ENCODE assay signal across 8 cellular contexts in the genomic region with DNA sequence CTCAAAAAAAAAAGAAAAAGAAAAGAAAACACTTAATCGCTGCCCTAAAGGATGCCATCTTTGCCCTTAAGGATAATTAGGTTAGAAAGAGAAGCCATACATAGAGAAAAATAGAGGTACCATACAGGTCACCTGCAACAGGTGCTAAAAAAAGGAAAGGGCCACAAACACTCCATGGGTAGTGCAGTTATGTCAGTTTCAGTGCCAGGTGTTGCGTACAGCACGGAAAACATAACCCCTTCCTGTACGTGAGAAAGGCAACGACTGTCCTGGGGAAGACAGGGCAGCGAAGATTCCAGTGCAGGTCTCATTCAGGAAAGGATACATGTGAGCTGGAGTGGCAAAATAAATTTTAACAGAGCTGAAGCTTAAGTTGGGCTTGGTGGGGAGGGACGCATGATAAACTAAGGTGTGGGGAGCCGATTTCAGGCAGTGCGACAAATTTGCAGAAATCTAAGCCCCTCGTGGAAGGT. TPM values are rescaled to one million over a fixed set of nuclear protein-coding genes. Genes with fewer than 3 reads are reported as not detected.
DNase-seq lines count a peak whose midpoint lies in the region; ATAC-seq and FAIRE-seq lines count a peak whose summit lies in the region.

No MANE protein-coding gene starts in this region.

- H3K9ac ChIP-seq in HUES6 (ENCODE audit: low read length) (peak overlapping the region; percentile 83), adipocyte (ENCODE audit: low read length) (peak overlapping the region; percentile 99)

- 11% methylated on average over 10 of the region's 10 CpGs for WGBS in thymus

- H3K4me1 ChIP-seq in HUES6 (ENCODE audit: control insufficient read depth, insufficient read depth, low read length): peaks cover 4% of the 10 kb centered on the region
- H3K4me1 ChIP-seq in adipocyte (ENCODE audit: control insufficient read depth, insufficient read depth, low read length): peaks cover 22% of the 10 kb centered on the region
- peaks cover 12% of the 10 kb centered on the region for H3K4me1 ChIP-seq in thymus (ENCODE audit: control insufficient read depth, insufficient read depth, low read length)

- FAIRE-seq in urothelium cell line (lab: Jason Lieb, UNC): no peak

- H3K27ac ChIP-seq in HUES6 (ENCODE audit: low read depth, low read length): 0 out of 2 replicates have a peak overlapping the region, but pooled peaks have one; percentile 35
- H3K27ac ChIP-seq in thymus (ENCODE audit: low read depth): peak overlapping the region; percentile 100

- H3K27me3 ChIP-seq in HUES6 (ENCODE audit: control insufficient read depth, insufficient read depth, low read length): no peaks in the 10 kb centered on the region
- no peaks in the 10 kb centered on the region for H3K27me3 ChIP-seq in adipocyte (replicated peaks; ENCODE audit: control insufficient read depth, insufficient read depth, low read length)
- H3K27me3 ChIP-seq in thymus (ENCODE audit: control insufficient read depth, insufficient read depth): no peaks in the 10 kb centered on the region

- H3K4me3 ChIP-seq in HUES6 (ENCODE audit: low read depth, low read length) (peak overlapping the region; percentile 100), adipocyte (ENCODE audit: low read length) (peak overlapping the region; percentile 94), thymus (ENCODE audit: low read length) (peak overlapping the region; percentile 99)

- DNase-seq in activated CD4-positive, alpha-beta T cell treated with anti-CD3 and anti-CD28 coated beads, Interleukin-2, amount 50 U/mL, for 1 hour: peak; percentile 20
- DNase-seq in activated CD4-positive, alpha-beta T cell treated with anti-CD3 and anti-CD28 coated beads for 1 hour: no peak
- DNase-seq in adipocyte (ENCODE audit: low read depth) (no peak), left lobe of liver (ENCODE audit: low spot score) (peak; percentile 62), DMS 273 treated with DMSO at 0.1 percent for 48 hours (lab: John Stamatoyannopoulos, UW) (no peak), urothelium cell line (ENCODE audit: low spot score) (no peak)

- peak; percentile 51 for ATAC-seq in left lobe of liver

- H3K36me3 ChIP-seq in HUES6 (ENCODE audit: control insufficient read depth, insufficient read depth, low read length): peaks cover 33% of the 10 kb centered on the region
- peaks cover 29% of the 10 kb centered on the region for H3K36me3 ChIP-seq in adipocyte (ENCODE audit: control insufficient read depth, insufficient read depth, low read length, severe bottlenecking)
- peaks cover 26% of the 10 kb centered on the region for H3K36me3 ChIP-seq in thymus (ENCODE audit: control insufficient read depth, insufficient read depth)

- H3K9me3 ChIP-seq in HUES6 (ENCODE audit: control insufficient read depth, insufficient read depth, low read depth, low read length) (no peaks in the 10 kb centered on the region), adipocyte (ENCODE audit: control insufficient read depth, low read length) (no peaks in the 10 kb centered on the region), thymus (ENCODE audit: control insufficient read depth) (no peaks in the 10 kb centered on the region)

RNA-seq across cellular contexts. Expression of a gene that starts 0.6 kb away (rescaled TPM):
- total RNA-seq in left lobe of liver: 74.5 TPM
- polyA plus RNA-seq in thymus: 279 TPM

RNA-seq across cellular contexts. Expression of a gene that starts 20.2 kb away (rescaled TPM):
- total RNA-seq in left lobe of liver: 7.3 TPM
- polyA plus RNA-seq in thymus: 7.9 TPM

RNA-seq across cellular contexts. Expression of a gene that starts 32.1 kb away (rescaled TPM):
- total RNA-seq in left lobe of liver: 4.0 TPM
- 6.5 TPM for polyA plus RNA-seq in thymus

Comparison
In these comparisons a context has a peak if more than half of its experiments do, and no peak if none do; other contexts are left out.
1. DNase-seq: peak in activated CD4-positive, alpha-beta T cell treated with anti-CD3 and anti-CD28 coated beads, Interleukin-2, amount 50 U/mL, for 1 hour (single experiment) and left lobe of liver (single experiment); none in activated CD4-positive, alpha-beta T cell treated with anti-CD3 and anti-CD28 coated beads for 1 hour (single experiment), adipocyte (single experiment), DMS 273 treated with DMSO at 0.1 percent for 48 hours (single experiment) and urothelium cell line (single experiment).
2. Peak in every context shown above with its lines, with median percentiles within 50 percentile points of each other: H3K4me3 ChIP-seq.